1 cellular context compared by ENCODE assay signal in the genomic region with DNA sequence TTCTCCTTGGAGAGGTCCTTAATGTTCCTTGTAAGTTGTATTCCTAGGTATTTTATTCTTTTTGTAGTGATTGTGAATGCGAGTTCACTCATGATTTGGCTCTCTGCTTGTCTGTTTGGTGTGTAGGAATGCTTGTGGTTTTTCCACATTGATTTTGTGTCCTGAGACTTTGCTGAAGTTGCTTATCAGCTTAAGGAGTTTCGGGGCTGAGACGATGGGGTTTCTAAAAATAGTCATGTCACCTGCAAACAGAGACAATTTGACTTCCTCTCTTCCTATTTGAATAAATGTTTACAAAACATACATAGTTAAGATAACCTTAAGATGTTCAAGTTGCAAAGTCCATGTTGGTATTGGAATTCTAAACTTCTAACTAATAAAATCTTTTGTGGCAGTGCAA.
TF ChIP-seq lines count a peak whose summit lies in the region.

No MANE protein-coding gene starts in this region.

TF ChIP-seq in GM23338, 12 proteins besides CTCF, POLR2A, EP300 and RAD21 (continued from another document):
- TF ChIP-seq, protein P1, sequence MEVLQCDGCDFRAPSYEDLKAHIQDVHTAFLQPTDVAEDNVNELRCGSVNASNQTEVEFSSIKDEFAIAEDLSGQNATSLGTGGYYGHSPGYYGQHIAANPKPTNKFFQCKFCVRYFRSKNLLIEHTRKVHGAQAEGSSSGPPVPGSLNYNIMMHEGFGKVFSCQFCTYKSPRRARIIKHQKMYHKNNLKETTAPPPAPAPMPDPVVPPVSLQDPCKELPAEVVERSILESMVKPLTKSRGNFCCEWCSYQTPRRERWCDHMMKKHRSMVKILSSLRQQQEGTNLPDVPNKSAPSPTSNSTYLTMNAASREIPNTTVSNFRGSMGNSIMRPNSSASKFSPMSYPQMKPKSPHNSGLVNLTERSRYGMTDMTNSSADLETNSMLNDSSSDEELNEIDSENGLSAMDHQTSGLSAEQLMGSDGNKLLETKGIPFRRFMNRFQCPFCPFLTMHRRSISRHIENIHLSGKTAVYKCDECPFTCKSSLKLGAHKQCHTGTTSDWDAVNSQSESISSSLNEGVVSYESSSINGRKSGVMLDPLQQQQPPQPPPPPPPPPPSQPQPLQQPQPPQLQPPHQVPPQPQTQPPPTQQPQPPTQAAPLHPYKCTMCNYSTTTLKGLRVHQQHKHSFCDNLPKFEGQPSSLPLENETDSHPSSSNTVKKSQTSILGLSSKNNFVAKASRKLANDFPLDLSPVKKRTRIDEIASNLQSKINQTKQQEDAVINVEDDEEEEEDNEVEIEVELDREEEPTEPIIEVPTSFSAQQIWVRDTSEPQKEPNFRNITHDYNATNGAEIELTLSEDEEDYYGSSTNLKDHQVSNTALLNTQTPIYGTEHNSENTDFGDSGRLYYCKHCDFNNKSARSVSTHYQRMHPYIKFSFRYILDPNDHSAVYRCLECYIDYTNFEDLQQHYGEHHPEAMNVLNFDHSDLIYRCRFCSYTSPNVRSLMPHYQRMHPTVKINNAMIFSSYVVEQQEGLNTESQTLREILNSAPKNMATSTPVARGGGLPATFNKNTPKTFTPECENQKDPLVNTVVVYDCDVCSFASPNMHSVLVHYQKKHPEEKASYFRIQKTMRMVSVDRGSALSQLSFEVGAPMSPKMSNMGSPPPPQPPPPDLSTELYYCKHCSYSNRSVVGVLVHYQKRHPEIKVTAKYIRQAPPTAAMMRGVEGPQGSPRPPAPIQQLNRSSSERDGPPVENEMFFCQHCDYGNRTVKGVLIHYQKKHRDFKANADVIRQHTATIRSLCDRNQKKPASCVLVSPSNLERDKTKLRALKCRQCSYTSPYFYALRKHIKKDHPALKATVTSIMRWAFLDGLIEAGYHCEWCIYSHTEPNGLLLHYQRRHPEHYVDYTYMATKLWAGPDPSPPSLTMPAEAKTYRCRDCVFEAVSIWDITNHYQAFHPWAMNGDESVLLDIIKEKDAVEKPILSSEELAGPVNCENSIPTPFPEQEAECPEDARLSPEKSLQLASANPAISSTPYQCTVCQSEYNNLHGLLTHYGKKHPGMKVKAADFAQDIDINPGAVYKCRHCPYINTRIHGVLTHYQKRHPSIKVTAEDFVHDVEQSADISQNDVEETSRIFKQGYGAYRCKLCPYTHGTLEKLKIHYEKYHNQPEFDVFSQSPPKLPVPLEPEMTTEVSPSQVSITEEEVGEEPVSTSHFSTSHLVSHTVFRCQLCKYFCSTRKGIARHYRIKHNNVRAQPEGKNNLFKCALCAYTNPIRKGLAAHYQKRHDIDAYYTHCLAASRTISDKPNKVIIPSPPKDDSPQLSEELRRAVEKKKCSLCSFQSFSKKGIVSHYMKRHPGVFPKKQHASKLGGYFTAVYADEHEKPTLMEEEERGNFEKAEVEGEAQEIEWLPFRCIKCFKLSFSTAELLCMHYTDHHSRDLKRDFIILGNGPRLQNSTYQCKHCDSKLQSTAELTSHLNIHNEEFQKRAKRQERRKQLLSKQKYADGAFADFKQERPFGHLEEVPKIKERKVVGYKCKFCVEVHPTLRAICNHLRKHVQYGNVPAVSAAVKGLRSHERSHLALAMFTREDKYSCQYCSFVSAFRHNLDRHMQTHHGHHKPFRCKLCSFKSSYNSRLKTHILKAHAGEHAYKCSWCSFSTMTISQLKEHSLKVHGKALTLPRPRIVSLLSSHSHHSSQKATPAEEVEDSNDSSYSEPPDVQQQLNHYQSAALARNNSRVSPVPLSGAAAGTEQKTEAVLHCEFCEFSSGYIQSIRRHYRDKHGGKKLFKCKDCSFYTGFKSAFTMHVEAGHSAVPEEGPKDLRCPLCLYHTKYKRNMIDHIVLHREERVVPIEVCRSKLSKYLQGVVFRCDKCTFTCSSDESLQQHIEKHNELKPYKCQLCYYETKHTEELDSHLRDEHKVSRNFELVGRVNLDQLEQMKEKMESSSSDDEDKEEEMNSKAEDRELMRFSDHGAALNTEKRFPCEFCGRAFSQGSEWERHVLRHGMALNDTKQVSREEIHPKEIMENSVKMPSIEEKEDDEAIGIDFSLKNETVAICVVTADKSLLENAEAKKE (CRISPR knock-in tag; IDR thresholded peaks at IDR 0.05): no peak
- TF ChIP-seq CREB1 (CRISPR knock-in tag; IDR thresholded peaks at IDR 0.05; ENCODE audit: low read depth) (no peak), JUNB (IDR thresholded peaks at IDR 0.05; ENCODE audit: unreplicated experiment) (no peak), ETS1 (IDR thresholded peaks at IDR 0.05) (no peak)
